Comparison of ENCODE assay signal across 14 cellular contexts in genomic region chr20:50291428-50292323, GRCh38.
DNase-seq lines count a peak whose midpoint lies in the region; ATAC-seq, FAIRE-seq and TF ChIP-seq lines count a peak whose summit lies in the region.
"Had no signal": no experiment of that assay in that cellular context is flagged by ENCODE, and none has a peak within 500 bp of the region (broad histone marks: within the 10 kb centered on the region; RNA-seq: fewer than 3 reads in every experiment).

No MANE protein-coding gene starts in this region.

- H3K4me3 Mint-ChIP-seq in astrocyte (ENCODE audit: unreplicated experiment) = no peak overlapping the region
- no peak overlapping the region for H3K4me3 Mint-ChIP-seq in activated T-helper 1 cell treated with anti-CD3 and anti-CD28 coated beads, Interleukin-12 subunit alpha, Interleukin-12 subunit beta, Interleukin-2, Interleukin-4 antibody, amounts not matched to agents 30 ng/mL and 10 ng/mL and 1 ng/mL, durations not matched to agents 14 hours and 24 hours and 36 hours

- H2AFZ ChIP-seq in astrocyte (ENCODE audit: low read depth, low read length) = no peak overlapping the region

- H3K4me1 ChIP-seq in astrocyte (ENCODE audit: insufficient read depth, low read length) (peaks cover 18% of the 10 kb centered on the region), kidney (ENCODE audit: control insufficient read depth in 1 of 2, insufficient read depth in 1 of 2, low read depth in 1 of 2, low read length in 2 of 2) (peaks cover 6 to 13% of the 10 kb centered on the region in 2 donors), gastrocnemius medialis (peaks cover 19 to 26% of the 10 kb centered on the region in 2 donors)

- peaks cover 15% of the 10 kb centered on the region for H3K27me3 Mint-ChIP-seq in astrocyte (ENCODE audit: low read depth, unreplicated experiment)
- no peaks in the 10 kb centered on the region for H3K27me3 Mint-ChIP-seq in activated T-helper 1 cell treated with anti-CD3 and anti-CD28 coated beads, Interleukin-12 subunit alpha, Interleukin-12 subunit beta, Interleukin-2, Interleukin-4 antibody, amounts not matched to agents 30 ng/mL and 10 ng/mL and 1 ng/mL, durations not matched to agents 14 hours and 24 hours and 36 hours (ENCODE audit: insufficient read depth)

- CTCF ChIA-PET in AG04450 (lab: Charles Lee) = interaction anchor here (0.6 kb wide), 1 partner anchor 696 kb away, joined by 12 read pairs; no protein-coding TSS in a partner anchor

- ATAC-seq in gastrocnemius medialis (peak; percentile 19 to 33), GM18498 (IDR thresholded peaks at IDR 0.05; ENCODE audit: unreplicated experiment) (no peak)

- intact Hi-C loops in kidney (cut with DNase I) = no loop called here
- intact Hi-C loops in gastrocnemius medialis (cut with DNase I; ENCODE audit: low total_unique reads) = loop anchor here (5.0 to 10.0 kb wide), 3 partner anchors 86 to 177 kb away; partner anchors contain the start of gene UBE2V1
- intact Hi-C loops in activated T-helper 1 cell treated with anti-CD3 and anti-CD28 coated beads, Interleukin-12 subunit alpha, Interleukin-12 subunit beta, Interleukin-2, Interleukin-4 antibody, amounts not matched to agents 30 ng/mL and 10 ng/mL and 1 ng/mL, durations not matched to agents 14 hours and 24 hours and 36 hours (cut with micrococcal nuclease) = no loop called here

- no peak for DNase-seq in AG04450 (ENCODE audit: low read depth, low spot score)
- DNase-seq in astrocyte (ENCODE audit: low read depth) = no peak
- peak; percentile 57 for DNase-seq in kidney
- peak in 1 of 2 donors; percentile 62 for DNase-seq in gastrocnemius medialis
- DNase-seq in epidermal melanocyte (ENCODE audit: insufficient read length, low spot score) = no peak
- no peak for DNase-seq in OCI-M1 (lab: John Stamatoyannopoulos, UW)
- DNase-seq in activated T-helper 1 cell treated with anti-CD3 and anti-CD28 coated beads, Interleukin-12 subunit alpha, Interleukin-12 subunit beta, Interleukin-2, Interleukin-4 antibody, amounts not matched to agents 30 ng/mL and 10 ng/mL and 1 ng/mL, durations not matched to agents 14 hours and 24 hours and 36 hours (ENCODE audit: low spot score) = no peak
- DNase-seq: activated gamma-delta T cell, cortex of kidney, foreskin melanocyte, NCI-H187 treated with DMSO at 0.1 percent for 48 hours had no signal

- H3K9me3 Mint-ChIP-seq in astrocyte (ENCODE audit: unreplicated experiment) = no peaks in the 10 kb centered on the region
- no peaks in the 10 kb centered on the region for H3K9me3 Mint-ChIP-seq in activated T-helper 1 cell treated with anti-CD3 and anti-CD28 coated beads, Interleukin-12 subunit alpha, Interleukin-12 subunit beta, Interleukin-2, Interleukin-4 antibody, amounts not matched to agents 30 ng/mL and 10 ng/mL and 1 ng/mL, durations not matched to agents 14 hours and 24 hours and 36 hours

- peak overlapping the region; percentile 17 for H3K4me2 ChIP-seq in astrocyte (ENCODE audit: low read length)

- H3K9ac ChIP-seq in astrocyte (ENCODE audit: low read length) (peak overlapping the region; percentile 23), kidney (ENCODE audit: low read length in 2 of 2) (peak overlapping the region in 1 of 2 donors; percentile 16)

- H3K79me2 ChIP-seq in astrocyte (ENCODE audit: insufficient read depth, low read length) = no peaks in the 10 kb centered on the region

- FAIRE-seq in astrocyte (lab: Jason Lieb, UNC) (no peak), kidney (lab: Jason Lieb, UNC) (no peak)
- FAIRE-seq: GM12891, GM19239 had no signal

- TF ChIP-seq CTCF in AG04450 (IDR thresholded peaks at IDR 0.05; ENCODE audit: low read depth, low read length) (no peak), astrocyte (IDR thresholded peaks at IDR 0.05; ENCODE audit: insufficient read depth, low read depth, low read length) (no peak), kidney (IDR thresholded peaks at IDR 0.05; ENCODE audit: borderline replicate concordance, extremely low read depth, insufficient read depth) (no peak), gastrocnemius medialis (IDR thresholded peaks at IDR 0.05 in 4 of 5, conservative IDR thresholded peaks at IDR 0.05 in 1 of 5) (no peak)

- no peaks in the 10 kb centered on the region for H4K20me1 ChIP-seq in astrocyte (ENCODE audit: insufficient read depth, low read length)

- H3K27ac ChIP-seq in AG04450 (ENCODE audit: low read depth, low read length) (peak overlapping the region; percentile 95), astrocyte (ENCODE audit: low read depth, low read length) (peak overlapping the region; percentile 58), kidney (ENCODE audit: low read depth in 2 of 2, low read length in 2 of 2) (peak overlapping the region; percentile 38 to 40), gastrocnemius medialis (peak overlapping the region; percentile 83 to 95 (median 85))

- POLR2A ChIA-PET in AG04450 (lab: Yijun Ruan, JAX) = interaction anchor here (0.9 to 1.8 kb wide), 2 partner anchors 14 to 67 kb away, joined by 3 to 10 read pairs; no protein-coding TSS in a partner anchor

- H3K4me3 ChIP-seq in AG04450 (ENCODE audit: low read depth, low read length) (no peak overlapping the region), astrocyte (ENCODE audit: insufficient read depth, low read depth, low read length) (no peak overlapping the region), kidney (ENCODE audit: low read length in 2 of 2) (no peak overlapping the region), gastrocnemius medialis (no peak overlapping the region)

- H3K36me3 ChIP-seq in astrocyte (ENCODE audit: insufficient read depth, low read length) (no peaks in the 10 kb centered on the region), kidney (ENCODE audit: control insufficient read depth in 1 of 2, insufficient read depth in 2 of 2, low read length in 2 of 2) (no peaks in the 10 kb centered on the region), gastrocnemius medialis (no peaks in the 10 kb centered on the region)

- H3K4me1 Mint-ChIP-seq in astrocyte (ENCODE audit: low read depth, unreplicated experiment) = peaks cover 8% of the 10 kb centered on the region
- H3K4me1 Mint-ChIP-seq in activated T-helper 1 cell treated with anti-CD3 and anti-CD28 coated beads, Interleukin-12 subunit alpha, Interleukin-12 subunit beta, Interleukin-2, Interleukin-4 antibody, amounts not matched to agents 30 ng/mL and 10 ng/mL and 1 ng/mL, durations not matched to agents 14 hours and 24 hours and 36 hours (ENCODE audit: low read depth) = peaks cover 7% of the 10 kb centered on the region

- H3K27ac Mint-ChIP-seq in astrocyte (ENCODE audit: unreplicated experiment) = no peak overlapping the region
- no peak overlapping the region for H3K27ac Mint-ChIP-seq in activated T-helper 1 cell treated with anti-CD3 and anti-CD28 coated beads, Interleukin-12 subunit alpha, Interleukin-12 subunit beta, Interleukin-2, Interleukin-4 antibody, amounts not matched to agents 30 ng/mL and 10 ng/mL and 1 ng/mL, durations not matched to agents 14 hours and 24 hours and 36 hours

- in situ Hi-C loops in gastrocnemius medialis (cut with MboI; ENCODE audit: low sequenced_read_pairs in 4 of 4) = loop anchor here in 2 of 4 donors (25.0 kb wide), 2 partner anchors 96 to 171 kb away; no protein-coding TSS in a partner anchor

- H3K9me3 ChIP-seq in AG04450 (ENCODE audit: control insufficient read depth, insufficient read depth, low read length) (peaks cover 3% of the 10 kb centered on the region; the same call in 1 of the 2 replicates), astrocyte (ENCODE audit: insufficient read depth, low read depth, low read length) (no peaks in the 10 kb centered on the region), kidney (ENCODE audit: control insufficient read depth in 1 of 2, low read length in 2 of 2) (no peaks in the 10 kb centered on the region), gastrocnemius medialis (no peaks in the 10 kb centered on the region)

- H3K27me3 ChIP-seq in AG04450 (ENCODE audit: control insufficient read depth, insufficient read depth, low read length) (no peaks in the 10 kb centered on the region), astrocyte (ENCODE audit: insufficient read depth, low read length) (no peaks in the 10 kb centered on the region), gastrocnemius medialis (no peaks in the 10 kb centered on the region)

- H3K36me3 Mint-ChIP-seq in astrocyte (ENCODE audit: low read depth, unreplicated experiment) = no peaks in the 10 kb centered on the region
- H3K36me3 Mint-ChIP-seq in activated T-helper 1 cell treated with anti-CD3 and anti-CD28 coated beads, Interleukin-12 subunit alpha, Interleukin-12 subunit beta, Interleukin-2, Interleukin-4 antibody, amounts not matched to agents 30 ng/mL and 10 ng/mL and 1 ng/mL, durations not matched to agents 14 hours and 24 hours and 36 hours (ENCODE audit: low read depth) = no peaks in the 10 kb centered on the region

- TF ChIP-seq POLR2A in gastrocnemius medialis (IDR thresholded peaks at IDR 0.05) = peak in 1 of 2 donors; percentile 53

Comparison
In these comparisons a context has a peak if more than half of its experiments do, and no peak if none do; other contexts are left out.
1. H3K27ac ChIP-seq: peak in every context shown above with its lines; median percentile 95 in AG04450; 85 in gastrocnemius medialis; 58 in astrocyte; 39 in kidney.